Comparison of ENCODE assay signal across 20 cellular contexts in genomic region chr1:228293393-228293792, GRCh38.
"Had no signal": no experiment of that assay in that cellular context is flagged by ENCODE, and none has a peak within 500 bp of the region (broad histone marks: within the 10 kb centered on the region; RNA-seq: fewer than 3 reads in every experiment).

No MANE protein-coding gene starts in this region.

- ATAC-seq: activated CD4-positive, alpha-beta T cell treated with anti-CD3 and anti-CD28 coated beads for 36 hours; foreskin keratinocyte; naive thymus-derived CD4-positive, alpha-beta T cell had no signal

- H3K4me1 Mint-ChIP-seq: activated B cell treated with CpG ODN at 0.5 μM for 24 hours; activated CD4-positive, alpha-beta T cell treated with anti-CD3 and anti-CD28 coated beads for 36 hours; brain had no signal

- H3K27ac Mint-ChIP-seq: activated B cell treated with CpG ODN at 0.5 μM for 24 hours; activated CD4-positive, alpha-beta T cell treated with anti-CD3 and anti-CD28 coated beads for 36 hours; brain; dendritic cell treated with granulocyte-macrophage colony-stimulating factor and Interleukin-4, amounts not matched to agents 40 ng/mL and 50 ng/mL, for 4 days had no signal

- H3K9me3 ChIP-seq: thoracic aorta, upper lobe of left lung had no signal

- H3K4me3 Mint-ChIP-seq: activated B cell treated with CpG ODN at 0.5 μM for 24 hours; activated CD4-positive, alpha-beta T cell treated with anti-CD3 and anti-CD28 coated beads for 36 hours; brain; dendritic cell treated with granulocyte-macrophage colony-stimulating factor and Interleukin-4, amounts not matched to agents 40 ng/mL and 50 ng/mL, for 4 days; naive thymus-derived CD4-positive, alpha-beta T cell had no signal

- H3K36me3 ChIP-seq: SJSA1, thoracic aorta had no signal

- H3K4me3 ChIP-seq: lung, SJSA1, thoracic aorta, upper lobe of left lung had no signal

- H3K27me3 Mint-ChIP-seq: activated B cell treated with CpG ODN at 0.5 μM for 24 hours; activated CD4-positive, alpha-beta T cell treated with anti-CD3 and anti-CD28 coated beads for 36 hours; brain; dendritic cell treated with granulocyte-macrophage colony-stimulating factor and Interleukin-4, amounts not matched to agents 40 ng/mL and 50 ng/mL, for 4 days; naive thymus-derived CD4-positive, alpha-beta T cell had no signal

- H3K27ac ChIP-seq: foreskin keratinocyte, SJSA1, thoracic aorta, upper lobe of left lung had no signal

- DNase-seq: activated B cell treated with CpG ODN at 0.5 μM for 24 hours; activated CD4-positive, alpha-beta T cell treated with anti-CD3 and anti-CD28 coated beads for 36 hours; activated CD4-positive, alpha-beta T cell treated with anti-CD3 and anti-CD28 coated beads, Interleukin-2, amount 50 U/mL, for 4 hours; activated naive CD4-positive, alpha-beta T cell treated with Interleukin-2 at 50 U/mL for 16 hours; activated T-cell treated with anti-CD3 and anti-CD28 coated beads, Interleukin-2, amount 50 U/mL, for 48 hours; anterior cingulate cortex; caudate nucleus; effector CD4-positive, alpha-beta T cell; foreskin keratinocyte; hippocampal formation; naive thymus-derived CD4-positive, alpha-beta T cell; stimulated activated CD4-positive, alpha-beta T cell treated with anti-CD3 and anti-CD28 coated beads, Interleukin-4, amount 100 ng/mL, for 1 hour; stimulated activated naive CD4-positive, alpha-beta T cell treated with Interleukin-2 at 50 U/mL for 16 hours; T-helper 9 cell had no signal

- H3K4me1 ChIP-seq: foreskin keratinocyte, SJSA1, upper lobe of left lung had no signal

- H3K27me3 ChIP-seq: foreskin keratinocyte, SJSA1, upper lobe of left lung had no signal
